ENCODE assay signal across 9 cellular contexts in genomic region chrX:5113128-5113527, GRCh38.
DNase-seq lines count a peak whose midpoint lies in the region; ATAC-seq, FAIRE-seq and TF ChIP-seq lines count a peak whose summit lies in the region.
"Had no signal": no experiment of that assay in that cellular context is flagged by ENCODE, and none has a peak within 500 bp of the region (broad histone marks: within the 10 kb centered on the region; RNA-seq: fewer than 3 reads in every experiment).

No MANE protein-coding gene starts in this region.

- H2BK20ac ChIP-seq in H9 (ENCODE audit: low read depth, low read length, poor library complexity, severe bottlenecking): no peak overlapping the region

- peak in 1 of 2 experiments; percentile 65; a peak in 2 of 6 replicates for ATAC-seq in A549
- no peak for ATAC-seq in HG03354 (IDR thresholded peaks at IDR 0.05; ENCODE audit: poor library complexity, severe bottlenecking, unreplicated experiment)

- no peak overlapping the region for H3K4ac ChIP-seq in H9 (ENCODE audit: low read depth, low read length)

- CTCF ChIA-PET in A549 (lab: Yijun Ruan, JAX): interaction anchor here (0.7 to 2.2 kb wide), 8 partner anchors 8 to 1150 kb away, joined by 3 to 8 read pairs (median 4); no protein-coding TSS in a partner anchor

- DNase-seq in A549 (ENCODE audit: low read depth in 1 of 2, low spot score in 1 of 2) (peak; percentile 11 to 25), H9 (no peak), RPMI7951 (ENCODE audit: low read depth) (peak; percentile 25), hepatocyte (ENCODE audit: low spot score) (peak; percentile 42), ascending aorta (ENCODE audit: low spot score in 2 of 2) (no peak), GM13976 (ENCODE audit: low spot score) (no peak), transverse colon (no peak)

- no peak overlapping the region for H3K4me3 Mint-ChIP-seq in H9

- intact Hi-C loops in ascending aorta (cut with DNase I) (loop anchor here (2.0 kb wide), 1 partner anchor 566 kb away; no protein-coding TSS in a partner anchor), transverse colon (cut with DNase I; ENCODE audit: low total_unique reads) (loop anchor here (10.0 kb wide), 1 partner anchor 568 kb away; no protein-coding TSS in a partner anchor)

- H4K91ac ChIP-seq in H9 (ENCODE audit: insufficient read length, low read depth, low read length): no peak overlapping the region

- H3K4me2 ChIP-seq in A549 (no peak overlapping the region), H9 (ENCODE audit: insufficient read depth, insufficient read length, low read length) (no peak overlapping the region), hepatocyte (no peak overlapping the region)

- H3K27ac ChIP-seq in A549 (no peak overlapping the region), H9 (ENCODE audit: insufficient read length, low read depth, low read length) (no peak overlapping the region), hepatocyte (no peak overlapping the region), ascending aorta (no peak overlapping the region), transverse colon (no peak overlapping the region)

- H4K5ac ChIP-seq in H9 (ENCODE audit: insufficient read length, low read depth, low read length): no peak overlapping the region

- TF ChIP-seq EP300 in A549 (IDR thresholded peaks at IDR 0.05) (no peak), transverse colon (IDR thresholded peaks at IDR 0.05; ENCODE audit: low read depth) (no peak)

- peaks cover 0 to 3% of the 10 kb centered on the region in 2 experiments; a peak in 3 of 5 replicates for H3K9me3 Mint-ChIP-seq in H9

- H2BK5ac ChIP-seq in H9 (ENCODE audit: insufficient read length, low read length): no peak overlapping the region

- FAIRE-seq in A549 (lab: Jason Lieb, UNC): peak; percentile 32
- FAIRE-seq: colon had no signal

- H3K36me3 Mint-ChIP-seq in H9 (ENCODE audit: insufficient read depth in 1 of 3, low read depth in 3 of 3): no peaks in the 10 kb centered on the region; a peak in 2 of 7 replicates

- no peaks in the 10 kb centered on the region for H3K9me2 ChIP-seq in hepatocyte (replicated peaks; ENCODE audit: insufficient read depth)

- in situ Hi-C loops in GM13976 (cut with MboI; ENCODE audit: low sequenced_read_pairs, unreplicated experiment) (no loop called here), transverse colon (cut with MboI; ENCODE audit: low pct_ligation_motif_present in 1 of 4, low pct_unique_long_range_greater_than_20kb in 1 of 4, low sequenced_read_pairs in 3 of 4) (no loop called here)

- H3K4me1 ChIP-seq in A549: no peaks in the 10 kb centered on the region
- H3K4me1 ChIP-seq in H9 (ENCODE audit: insufficient read depth, low read length): no peaks in the 10 kb centered on the region
- H3K4me1 ChIP-seq in hepatocyte (ENCODE audit: insufficient read depth): no peaks in the 10 kb centered on the region
- no peaks in the 10 kb centered on the region for H3K4me1 ChIP-seq in ascending aorta
- no peaks in the 10 kb centered on the region for H3K4me1 ChIP-seq in transverse colon

- no peaks in the 10 kb centered on the region for H3K27me3 Mint-ChIP-seq in H9 (ENCODE audit: low read depth)

- H3K9ac ChIP-seq in H9 (ENCODE audit: extremely low read depth, insufficient read length, low read length): no peak overlapping the region

- no peak overlapping the region for H2AK5ac ChIP-seq in H9 (ENCODE audit: insufficient read length, low read length)

- no peak overlapping the region for H4K8ac ChIP-seq in H9 (replicated peaks; ENCODE audit: insufficient read length, low read depth, low read length)

- no peaks in the 10 kb centered on the region for H3K79me1 ChIP-seq in H9 (ENCODE audit: insufficient read depth, low read depth, low read length, poor library complexity, severe bottlenecking)

- TF ChIP-seq RAD21 in A549 (conservative IDR thresholded peaks at IDR 0.05 in 1 of 2, IDR thresholded peaks at IDR 0.05 in 1 of 2): peak; percentile 63 to 65

- H3K23ac ChIP-seq in H9 (ENCODE audit: insufficient read length, low read depth, low read length): no peak overlapping the region

- H4K20me1 ChIP-seq in H9 (ENCODE audit: control insufficient read depth, insufficient read depth, insufficient read length): no peaks in the 10 kb centered on the region
- H4K20me1 ChIP-seq in hepatocyte (ENCODE audit: insufficient read depth, poor library complexity, severe bottlenecking): no peaks in the 10 kb centered on the region

- no peak overlapping the region for H3K14ac ChIP-seq in H9 (ENCODE audit: insufficient read depth, low read length)

- H2BK12ac ChIP-seq in H9 (ENCODE audit: insufficient read length, low read depth, low read length): no peak overlapping the region

- H3K79me2 ChIP-seq in H9 (ENCODE audit: insufficient read depth, low read length) (no peaks in the 10 kb centered on the region), hepatocyte (no peaks in the 10 kb centered on the region)

- H3K27ac Mint-ChIP-seq in H9: no peak overlapping the region

- TF ChIP-seq POLR2A in A549 (IDR thresholded peaks at IDR 0.05; ENCODE audit: low read length) (no peak), transverse colon (IDR thresholded peaks at IDR 0.05) (no peak)

- H3K27me3 ChIP-seq in H9 (ENCODE audit: insufficient read depth, low read length) (no peaks in the 10 kb centered on the region), hepatocyte (no peaks in the 10 kb centered on the region), ascending aorta (no peaks in the 10 kb centered on the region), transverse colon (no peaks in the 10 kb centered on the region)

- no peak overlapping the region for H2BK15ac ChIP-seq in H9 (ENCODE audit: low read depth, low read length)

- no peak overlapping the region for H3K4me3 ChIP-seq in A549
- no peak overlapping the region for H3K4me3 ChIP-seq in hepatocyte
- H3K4me3 ChIP-seq in ascending aorta: no peak overlapping the region
- no peak overlapping the region for H3K4me3 ChIP-seq in transverse colon

- POLR2A ChIA-PET in A549 (lab: Yijun Ruan, JAX): no interaction called here

- no peak overlapping the region for H2BK120ac ChIP-seq in H9 (ENCODE audit: low read depth, low read length, poor library complexity, severe bottlenecking)

- H3K18ac ChIP-seq in H9 (ENCODE audit: insufficient read length, low read depth, low read length): no peak overlapping the region

- H3T11ph ChIP-seq in H9 (ENCODE audit: low read length): no peak overlapping the region

- H2AFZ ChIP-seq in H9 (ENCODE audit: low read length): no peak overlapping the region
- H2AFZ ChIP-seq in hepatocyte: no peak overlapping the region

- no peaks in the 10 kb centered on the region for H3K23me2 ChIP-seq in H9 (ENCODE audit: insufficient read length, low read depth, low read length, poor library complexity, severe bottlenecking)

- no peak overlapping the region for H3K56ac ChIP-seq in H9 (ENCODE audit: insufficient read length, low read depth, low read length)

- H3K36me3 ChIP-seq in hepatocyte (replicated peaks; ENCODE audit: insufficient read depth, low read depth): no peaks in the 10 kb centered on the region
- no peaks in the 10 kb centered on the region for H3K36me3 ChIP-seq in ascending aorta
- no peaks in the 10 kb centered on the region for H3K36me3 ChIP-seq in transverse colon

- H3K9me3 ChIP-seq in A549: no peaks in the 10 kb centered on the region
- H3K9me3 ChIP-seq in H9 (ENCODE audit: control insufficient read depth, low read depth, low read length): no peaks in the 10 kb centered on the region
- H3K9me3 ChIP-seq in hepatocyte (ENCODE audit: low read depth): no peaks in the 10 kb centered on the region
- no peaks in the 10 kb centered on the region for H3K9me3 ChIP-seq in ascending aorta
- H3K9me3 ChIP-seq in transverse colon: no peaks in the 10 kb centered on the region

- H3K4me1 Mint-ChIP-seq in H9: no peaks in the 10 kb centered on the region

- TF ChIP-seq CTCF in A549 (IDR thresholded peaks at IDR 0.05) (peak; percentile 42), H9 (conservative IDR thresholded peaks at IDR 0.05) (peak; percentile 71), hepatocyte (IDR thresholded peaks at IDR 0.05; ENCODE audit: poor library complexity) (peak; percentile 57), ascending aorta (IDR thresholded peaks at IDR 0.05) (peak in 1 of 3 experiments; percentile 48), GM13976 (IDR thresholded peaks at IDR 0.05; ENCODE audit: borderline replicate concordance, control extremely low read depth, extremely low read depth, insufficient read depth, missing control alignments) (no peak), transverse colon (IDR thresholded peaks at IDR 0.05) (no peak)

- 7% methylated on average over 6 of the region's 6 CpGs for WGBS in A549 (ENCODE audit: missing lambda C conversion rate)
- WGBS in H9 (ENCODE audit: extremely low coverage, insufficient read length, low lambda C conversion rate): no CpG with 5 or more reads among the region's 6 CpGs
- 63% methylated on average over 6 of the region's 6 CpGs for WGBS in hepatocyte (ENCODE audit: low lambda C conversion rate, missing lambda C conversion rate)
- 58% methylated on average over 6 of the region's 6 CpGs; no CpG with 5 or more reads in 1 of the 2 donors for WGBS in transverse colon (ENCODE audit: low coverage in 1 of 2), 2 donors

TF ChIP-seq in A549, 52 proteins besides CTCF, POLR2A, EP300 and RAD21:
- TF ChIP-seq KDM1A (IDR thresholded peaks at IDR 0.05; ENCODE audit: low read depth) (no peak), SMC3 (IDR thresholded peaks at IDR 0.05) (peak; percentile 60)

Comparison
In these comparisons a context has a peak if more than half of its experiments do, and no peak if none do; other contexts are left out.
1. DNase-seq: peak in A549 (2 of 2), RPMI7951 (single experiment) and hepatocyte (single experiment); none in H9 (single experiment), ascending aorta (0 of 2), GM13976 (single experiment) and transverse colon (single experiment).
2. CTCF ChIP-seq: peak in A549 (single experiment), H9 (single experiment) and hepatocyte (single experiment); none in GM13976 (single experiment) and transverse colon (0 of 5).